ENCODE assay signal across 10 cellular contexts in genomic region chr5:174751154-174751990, GRCh38. TPM values are rescaled to one million over a fixed set of nuclear protein-coding genes. Genes with fewer than 3 reads are reported as not detected.
DNase-seq lines count a peak whose midpoint lies in the region; ATAC-seq and TF ChIP-seq lines count a peak whose summit lies in the region.
"Had no signal": no experiment of that assay in that cellular context is flagged by ENCODE, and none has a peak within 500 bp of the region (broad histone marks: within the 10 kb centered on the region; RNA-seq: fewer than 3 reads in every experiment).

No MANE protein-coding gene starts in this region.

- H3K36me3 Mint-ChIP-seq in activated CD4-positive, alpha-beta T cell treated with anti-CD3 and anti-CD28 coated beads for 36 hours (ENCODE audit: low read depth) = no peaks in the 10 kb centered on the region
- no peaks in the 10 kb centered on the region for H3K36me3 Mint-ChIP-seq in activated CD4-positive, alpha-beta T cell treated with anti-CD3 and anti-CD28 coated beads, Interleukin-2, amount 10 ng/mL, durations not matched to agents 7 days and 5 days (ENCODE audit: low read depth)
- no peaks in the 10 kb centered on the region for H3K36me3 Mint-ChIP-seq in activated naive CD8-positive, alpha-beta T cell treated with anti-CD3 and anti-CD28 coated beads, Interleukin-2, amount 50 U/mL, for 24 hours (ENCODE audit: low read depth)
- H3K36me3 Mint-ChIP-seq in activated CD4-positive, alpha-beta memory T cell treated with anti-CD3 and anti-CD28 coated beads for 36 hours = no peaks in the 10 kb centered on the region

- no peaks in the 10 kb centered on the region for H3K36me3 ChIP-seq in tibial artery

- peaks cover 33% of the 10 kb centered on the region for H3K27me3 Mint-ChIP-seq in activated CD4-positive, alpha-beta T cell treated with anti-CD3 and anti-CD28 coated beads for 36 hours
- H3K27me3 Mint-ChIP-seq in activated CD4-positive, alpha-beta T cell treated with anti-CD3 and anti-CD28 coated beads, Interleukin-2, amount 10 ng/mL, durations not matched to agents 7 days and 5 days = peaks cover 40% of the 10 kb centered on the region
- H3K27me3 Mint-ChIP-seq in activated naive CD8-positive, alpha-beta T cell treated with anti-CD3 and anti-CD28 coated beads, Interleukin-2, amount 50 U/mL, for 24 hours = peaks cover 53% of the 10 kb centered on the region
- H3K27me3 Mint-ChIP-seq in activated CD4-positive, alpha-beta memory T cell treated with anti-CD3 and anti-CD28 coated beads for 36 hours = peaks cover 52% of the 10 kb centered on the region

- H3K9me3 Mint-ChIP-seq in activated CD4-positive, alpha-beta T cell treated with anti-CD3 and anti-CD28 coated beads for 36 hours (ENCODE audit: low read depth) = no peaks in the 10 kb centered on the region
- no peaks in the 10 kb centered on the region for H3K9me3 Mint-ChIP-seq in activated CD4-positive, alpha-beta T cell treated with anti-CD3 and anti-CD28 coated beads, Interleukin-2, amount 10 ng/mL, durations not matched to agents 7 days and 5 days
- no peaks in the 10 kb centered on the region for H3K9me3 Mint-ChIP-seq in activated naive CD8-positive, alpha-beta T cell treated with anti-CD3 and anti-CD28 coated beads, Interleukin-2, amount 50 U/mL, for 24 hours
- no peaks in the 10 kb centered on the region for H3K9me3 Mint-ChIP-seq in activated CD4-positive, alpha-beta memory T cell treated with anti-CD3 and anti-CD28 coated beads for 36 hours

- peak; percentile 15 for DNase-seq in activated CD4-positive, alpha-beta T cell treated with anti-CD3 and anti-CD28 coated beads for 36 hours
- no peak for DNase-seq in activated CD4-positive, alpha-beta T cell treated with anti-CD3 and anti-CD28 coated beads, Interleukin-2, amount 10 ng/mL, durations not matched to agents 7 days and 5 days
- DNase-seq in astrocyte of the hippocampus (ENCODE audit: low read depth, low spot score) = peak; percentile 57
- peak; percentile 66 for DNase-seq in islet precursor cell
- no peak for DNase-seq in tibial artery
- DNase-seq in activated naive CD8-positive, alpha-beta T cell treated with anti-CD3 and anti-CD28 coated beads, Interleukin-2, amount 50 U/mL, for 24 hours = no peak
- DNase-seq in activated CD4-positive, alpha-beta memory T cell treated with anti-CD3 and anti-CD28 coated beads for 36 hours = no peak
- no peak for DNase-seq in cerebellar nuclear complex (lab: John Stamatoyannopoulos, UW)

- intact Hi-C loops in activated CD4-positive, alpha-beta T cell treated with anti-CD3 and anti-CD28 coated beads for 36 hours (cut with DNase I, micrococcal nuclease) = no loop called here
- intact Hi-C loops in tibial artery (cut with DNase I; ENCODE audit: low total_unique reads) = no loop called here
- intact Hi-C loops in activated CD4-positive, alpha-beta memory T cell treated with anti-CD3 and anti-CD28 coated beads for 36 hours (cut with micrococcal nuclease) = no loop called here

- H3K4me3 ChIP-seq in tibial artery = peak overlapping the region; percentile 38 to 39

- no peaks in the 10 kb centered on the region for H3K9me3 ChIP-seq in tibial artery

- POLR2A ChIA-PET in activated CD4-positive, alpha-beta T cell treated with anti-CD3 and anti-CD28 coated beads for 36 hours (lab: Charles Lee) = no interaction called here
- POLR2A ChIA-PET in activated CD4-positive, alpha-beta T cell treated with anti-CD3 and anti-CD28 coated beads, Interleukin-2, amount 10 ng/mL, durations not matched to agents 7 days and 5 days (lab: Charles Lee) = no interaction called here
- POLR2A ChIA-PET in activated CD4-positive, alpha-beta memory T cell treated with anti-CD3 and anti-CD28 coated beads for 36 hours (lab: Charles Lee) = no interaction called here

- H3K4me1 ChIP-seq in tibial artery = peaks cover 0 to 11% (median 10%) of the 10 kb centered on the region in 4 donors

- no peak for ATAC-seq in activated CD4-positive, alpha-beta T cell treated with anti-CD3 and anti-CD28 coated beads for 36 hours
- ATAC-seq in activated naive CD8-positive, alpha-beta T cell treated with anti-CD3 and anti-CD28 coated beads, Interleukin-2, amount 50 U/mL, for 24 hours = no peak

- peaks cover 0 to 50% of the 10 kb centered on the region in 2 donors for H3K27me3 ChIP-seq in tibial artery

- no peak overlapping the region for H3K27ac Mint-ChIP-seq in activated CD4-positive, alpha-beta T cell treated with anti-CD3 and anti-CD28 coated beads for 36 hours
- no peak overlapping the region for H3K27ac Mint-ChIP-seq in activated CD4-positive, alpha-beta T cell treated with anti-CD3 and anti-CD28 coated beads, Interleukin-2, amount 10 ng/mL, durations not matched to agents 7 days and 5 days
- no peak overlapping the region for H3K27ac Mint-ChIP-seq in activated naive CD8-positive, alpha-beta T cell treated with anti-CD3 and anti-CD28 coated beads, Interleukin-2, amount 50 U/mL, for 24 hours
- no peak overlapping the region for H3K27ac Mint-ChIP-seq in activated CD4-positive, alpha-beta memory T cell treated with anti-CD3 and anti-CD28 coated beads for 36 hours
- H3K27ac Mint-ChIP-seq: B cell had no signal

- no peak overlapping the region for H3K27ac ChIP-seq in tibial artery
- H3K27ac ChIP-seq: KMS-11 had no signal

- H3K4me3 Mint-ChIP-seq in activated CD4-positive, alpha-beta T cell treated with anti-CD3 and anti-CD28 coated beads for 36 hours = no peak overlapping the region
- no peak overlapping the region for H3K4me3 Mint-ChIP-seq in activated CD4-positive, alpha-beta T cell treated with anti-CD3 and anti-CD28 coated beads, Interleukin-2, amount 10 ng/mL, durations not matched to agents 7 days and 5 days
- H3K4me3 Mint-ChIP-seq in activated naive CD8-positive, alpha-beta T cell treated with anti-CD3 and anti-CD28 coated beads, Interleukin-2, amount 50 U/mL, for 24 hours = no peak overlapping the region
- no peak overlapping the region for H3K4me3 Mint-ChIP-seq in activated CD4-positive, alpha-beta memory T cell treated with anti-CD3 and anti-CD28 coated beads for 36 hours
- H3K4me3 Mint-ChIP-seq: B cell had no signal

- H3K4me1 Mint-ChIP-seq in activated CD4-positive, alpha-beta T cell treated with anti-CD3 and anti-CD28 coated beads for 36 hours = no peaks in the 10 kb centered on the region
- no peaks in the 10 kb centered on the region for H3K4me1 Mint-ChIP-seq in activated CD4-positive, alpha-beta T cell treated with anti-CD3 and anti-CD28 coated beads, Interleukin-2, amount 10 ng/mL, durations not matched to agents 7 days and 5 days
- no peaks in the 10 kb centered on the region for H3K4me1 Mint-ChIP-seq in activated naive CD8-positive, alpha-beta T cell treated with anti-CD3 and anti-CD28 coated beads, Interleukin-2, amount 50 U/mL, for 24 hours
- no peaks in the 10 kb centered on the region for H3K4me1 Mint-ChIP-seq in activated CD4-positive, alpha-beta memory T cell treated with anti-CD3 and anti-CD28 coated beads for 36 hours (ENCODE audit: low read depth)
- H3K4me1 Mint-ChIP-seq: B cell had no signal

- CTCF ChIA-PET in activated CD4-positive, alpha-beta T cell treated with anti-CD3 and anti-CD28 coated beads for 36 hours (lab: Charles Lee) = interaction anchor here (0.5 to 1.5 kb wide), 3 partner anchors 332 to 913 kb away, joined by 3 to 6 read pairs (median 3); no protein-coding TSS in a partner anchor
- CTCF ChIA-PET in activated CD4-positive, alpha-beta T cell treated with anti-CD3 and anti-CD28 coated beads, Interleukin-2, amount 10 ng/mL, durations not matched to agents 7 days and 5 days (lab: Charles Lee) = no interaction called here
- CTCF ChIA-PET in activated CD4-positive, alpha-beta memory T cell treated with anti-CD3 and anti-CD28 coated beads for 36 hours (lab: Charles Lee) = no interaction called here

- TF ChIP-seq CTCF in tibial artery (IDR thresholded peaks at IDR 0.05) = no peak

RNA-seq across cellular contexts. Expression of gene MSX2, which starts 27.0 kb away (rescaled TPM):
- not detected for total RNA-seq in activated CD4-positive, alpha-beta T cell treated with anti-CD3 and anti-CD28 coated beads for 36 hours
- total RNA-seq in activated CD4-positive, alpha-beta T cell treated with anti-CD3 and anti-CD28 coated beads, Interleukin-2, amount 10 ng/mL, durations not matched to agents 7 days and 5 days = under 1 TPM in 1 of 2 experiments, not detected in 1; 0.17 TPM
- total RNA-seq in activated CD4-positive, alpha-beta memory T cell treated with anti-CD3 and anti-CD28 coated beads for 36 hours = not detected
- total RNA-seq: B cell had no signal

Comparison
In these comparisons a context has a peak if more than half of its experiments do, and no peak if none do; other contexts are left out.
1. DNase-seq: peak in activated CD4-positive, alpha-beta T cell treated with anti-CD3 and anti-CD28 coated beads for 36 hours (single experiment), astrocyte of the hippocampus (single experiment) and islet precursor cell (single experiment); none in activated CD4-positive, alpha-beta T cell treated with anti-CD3 and anti-CD28 coated beads, Interleukin-2, amount 10 ng/mL, durations not matched to agents 7 days and 5 days (single experiment), tibial artery (0 of 2), activated naive CD8-positive, alpha-beta T cell treated with anti-CD3 and anti-CD28 coated beads, Interleukin-2, amount 50 U/mL, for 24 hours (single experiment), activated CD4-positive, alpha-beta memory T cell treated with anti-CD3 and anti-CD28 coated beads for 36 hours (single experiment) and cerebellar nuclear complex (0 of 2).